Comparison of ENCODE assay signal across 9 cellular contexts in genomic region chr9:105296889-105297288, GRCh38. TPM values are rescaled to one million over a fixed set of nuclear protein-coding genes. Genes with fewer than 3 reads are reported as not detected.
DNase-seq lines count a peak whose midpoint lies in the region; ATAC-seq, FAIRE-seq and TF ChIP-seq lines count a peak whose summit lies in the region.
"Had no signal": no experiment of that assay in that cellular context is flagged by ENCODE, and none has a peak within 500 bp of the region (broad histone marks: within the 10 kb centered on the region; RNA-seq: fewer than 3 reads in every experiment).

No MANE protein-coding gene starts in this region.

- 0 out of 2 replicates have a peak overlapping the region, but pooled peaks have one; percentile 10 for H3K4me2 ChIP-seq in K562 (ENCODE audit: insufficient read depth, low read length)

- H3K4me3 Mint-ChIP-seq in T-cell = no peak overlapping the region

- peak overlapping the region; percentile 10; the same call in 1 of the 2 replicates for H2AFZ ChIP-seq in K562 (ENCODE audit: low read depth, low read length)

- H3K9me3 Mint-ChIP-seq in T-cell = no peaks in the 10 kb centered on the region

- H3K9ac ChIP-seq in K562 (ENCODE audit: insufficient read depth in 1 of 2, low read depth in 2 of 2, low read length in 2 of 2) = no peak overlapping the region

- H3K9me3 ChIP-seq in K562 (replicated peaks; ENCODE audit: control insufficient read depth, insufficient read depth, low read depth, low read length) (no peaks in the 10 kb centered on the region), right cardiac atrium (ENCODE audit: control insufficient read depth, low read length) (no peaks in the 10 kb centered on the region), stomach (no peaks in the 10 kb centered on the region)

- FAIRE-seq in K562 (lab: Jason Lieb, UNC) = peak; percentile 52

- H3K4me3 ChIP-seq in K562 = no peak overlapping the region
- H3K4me3 ChIP-seq in right cardiac atrium (ENCODE audit: low read length) = no peak overlapping the region
- H3K4me3 ChIP-seq in stomach = no peak overlapping the region

- no peaks in the 10 kb centered on the region for H3K79me2 ChIP-seq in K562 (ENCODE audit: control insufficient read depth, insufficient read depth, low read length)

- 32% methylated on average over 2 of the region's 2 CpGs for WGBS in K562 (ENCODE audit: insufficient coverage, low coverage, missing lambda C conversion rate)
- WGBS in right cardiac atrium = 33% methylated on average over 2 of the region's 2 CpGs
- WGBS in stomach, 5 donors = 34 to 66% (median 54%) methylated on average over 2 of the region's 2 CpGs

- CTCF ChIA-PET in K562 (lab: Yijun Ruan, JAX; ENCODE audit: low intra/inter-chr PET ratio) (no interaction called here), T-cell (lab: Charles Lee) (interaction anchor here in 1 of 2 donors (0.6 kb wide), 1 partner anchor 18 kb away, joined by 6 read pairs; no protein-coding TSS in a partner anchor)

- H3K4me1 ChIP-seq in K562 (replicated peaks in 1 of 2; ENCODE audit: control insufficient read depth in 2 of 2, insufficient read depth in 2 of 2, low read length in 2 of 2) (peaks cover 0 to 9% of the 10 kb centered on the region in 2 experiments; a peak in 3 of 5 replicates), right cardiac atrium (ENCODE audit: control insufficient read depth, insufficient read depth, low read length) (peaks cover 3% of the 10 kb centered on the region), stomach (peaks cover 0 to 69% (median 17%) of the 10 kb centered on the region in 4 donors)

- peaks cover 11 to 18% (median 15%) of the 10 kb centered on the region in 3 donors for H3K4me1 Mint-ChIP-seq in T-cell

- no peak for TF ChIP-seq RAD21 in K562 (CRISPR knock-in tag; conservative IDR thresholded peaks at IDR 0.05 in 1 of 2, IDR thresholded peaks at IDR 0.05 in 1 of 2)

- H3K27me3 Mint-ChIP-seq in T-cell = no peaks in the 10 kb centered on the region

- TF ChIP-seq CTCF in K562 (IDR thresholded peaks at IDR 0.05 in 2 of 3, conservative IDR thresholded peaks at IDR 0.05 in 1 of 3; ENCODE audit: insufficient read depth in 2 of 3, low read depth in 1 of 3, low read length in 3 of 3) = no peak
- no peak for TF ChIP-seq CTCF in stomach (IDR thresholded peaks at IDR 0.05)

- H3K9me1 ChIP-seq in K562 (ENCODE audit: control insufficient read depth, insufficient read depth, low read length) = no peaks in the 10 kb centered on the region

- peaks cover 22% of the 10 kb centered on the region for H3K36me3 Mint-ChIP-seq in T-cell

- no peak overlapping the region for H3K27ac ChIP-seq in K562 (ENCODE audit: extremely low read depth, low read depth, low read length)
- no peak overlapping the region for H3K27ac ChIP-seq in right cardiac atrium (ENCODE audit: low read length)
- H3K27ac ChIP-seq in stomach = peak overlapping the region in 4 of 5 donors; percentile 27 to 64 (median 40)

- intact Hi-C loops in K562 (cut with micrococcal nuclease) (no loop called here), right cardiac atrium (cut with DNase I) (no loop called here), stomach (cut with DNase I; ENCODE audit: low total_unique reads) (no loop called here)

- POLR2A ChIA-PET in K562 (lab: Yijun Ruan, JAX) (no interaction called here), T-cell (lab: Charles Lee) (no interaction called here)

- TF ChIP-seq EP300 in K562 (IDR thresholded peaks at IDR 0.05; ENCODE audit: low read length) (no peak), stomach (IDR thresholded peaks at IDR 0.05) (no peak)

- in situ Hi-C loops in K562 (cut with MboI) = no loop called here

- H3K27ac Mint-ChIP-seq in T-cell = no peak overlapping the region

- DNase-seq in HT-29 (ENCODE audit: low spot score) (peak; percentile 49), K562 (ENCODE audit: extremely low read depth in 1 of 4, low spot score in 3 of 4) (peak in 2 of 4 experiments; percentile 9 to 35), right cardiac atrium (no peak), stomach (no peak), NCI-H524 treated with DMSO at 0.1 percent for 48 hours (lab: John Stamatoyannopoulos, UW) (no peak), NCI-H2107 (lab: John Stamatoyannopoulos, UW) (no peak), T-cell (no peak)
- DNase-seq: NCI-H526 treated with DMSO at 0.1 percent for 48 hours had no signal

- H4K20me1 ChIP-seq in K562 (replicated peaks; ENCODE audit: control insufficient read depth, insufficient read depth, low read length) = no peaks in the 10 kb centered on the region

- H3K27me3 ChIP-seq in K562 (ENCODE audit: control insufficient read depth in 2 of 2, insufficient read depth in 2 of 2, low read length in 2 of 2) (no peaks in the 10 kb centered on the region), right cardiac atrium (ENCODE audit: control insufficient read depth, insufficient read depth) (no peaks in the 10 kb centered on the region), stomach (no peaks in the 10 kb centered on the region)

- TF ChIP-seq POLR2A in K562 (conservative IDR thresholded peaks at IDR 0.05) (no peak), stomach (IDR thresholded peaks at IDR 0.05) (no peak)

- H3K36me3 ChIP-seq in K562 (ENCODE audit: control insufficient read depth, insufficient read depth, low read length) (no peaks in the 10 kb centered on the region), stomach (peaks cover 5 to 18% (median 16%) of the 10 kb centered on the region in 4 donors)

- no TSS peak for BruUV-seq in K562 (replicated peaks; lab: Mats Ljungman, UMichigan)

- peak; percentile 64; the same call in 2 of the 3 replicates for ATAC-seq in K562
- peak; percentile 79 to 80 for ATAC-seq in right cardiac atrium
- ATAC-seq in HG02642 (IDR thresholded peaks at IDR 0.05; ENCODE audit: poor library complexity, unreplicated experiment) = no peak
- ATAC-seq in T-cell (replicated peaks in 1 of 4) = no peak

TF ChIP-seq in K562, 482 proteins besides CTCF, POLR2A, EP300 and RAD21 (continues in another document):
- no peak for TF ChIP-seq ZNF347 (CRISPR knock-in tag; IDR thresholded peaks at IDR 0.05; ENCODE audit: low read depth)
- peak; percentile 96 for TF ChIP-seq MAFG (tag; conservative IDR thresholded peaks at IDR 0.05)
- no peak for TF ChIP-seq FIP1L1 (IDR thresholded peaks at IDR 0.05; ENCODE audit: low read depth, low read length, poor library complexity, severe bottlenecking)
- no peak for TF ChIP-seq ZNF436 (CRISPR knock-in tag; IDR thresholded peaks at IDR 0.05)
- TF ChIP-seq RBFOX2 (IDR thresholded peaks at IDR 0.05; ENCODE audit: low read depth, low read length) = no peak
- TF ChIP-seq RNF2 (IDR thresholded peaks at IDR 0.05) = no peak; the same call in 1 of the 2 replicates
- TF ChIP-seq IRF2 (CRISPR knock-in tag; IDR thresholded peaks at IDR 0.05) = no peak
- TF ChIP-seq HDAC8 (tag; IDR thresholded peaks at IDR 0.05) = no peak
- TF ChIP-seq E2F3 (CRISPR knock-in tag; IDR thresholded peaks at IDR 0.05) = no peak
- TF ChIP-seq ETV6 (IDR thresholded peaks at IDR 0.05; ENCODE audit: borderline replicate concordance in 1 of 2, low read depth in 2 of 2, low read length in 1 of 2) = no peak
- TF ChIP-seq ETV6 (CRISPR knock-in tag; IDR thresholded peaks at IDR 0.05; ENCODE audit: borderline replicate concordance) = no peak
- TF ChIP-seq NFE2 (IDR thresholded peaks at IDR 0.05; ENCODE audit: low read depth) = peak; percentile 91
- no peak for TF ChIP-seq FOXK1 (CRISPR knock-in tag; IDR thresholded peaks at IDR 0.05; ENCODE audit: borderline replicate concordance)

RNA-seq across cellular contexts. Expression of gene SLC44A1, which starts 52.4 kb away (rescaled TPM):
- total RNA-seq in HT-29 (2014; rRNA removed; shearing (Covaris generic)) = 37.3 and 43.7 TPM in 2 replicates
- 0.58 and 0.62 TPM in 2 replicates for total RNA-seq in K562 (2011; cell fraction: chromatin; rRNA removed; ENCODE audit: low replicate concordance)
- total RNA-seq in K562 (2011; cell fraction: nucleolus; rRNA removed) = 0.17 and 0.79 TPM in 2 replicates
- 0.51 and 1.1 TPM in 2 replicates for total RNA-seq in K562 (2011; cell fraction: nucleoplasm; rRNA removed)
- total RNA-seq in K562 (2014; rRNA removed) = 0.59 and 0.86 TPM in 2 replicates
- 0.40 and 0.51 TPM in 2 replicates for total RNA-seq in K562 (2014; rRNA removed; fragmentation: Illumina TruSeq; extraction: Trizol)
- 0.29 and 0.34 TPM in 2 replicates for total RNA-seq in K562 (2015; rRNA removed; fragmentation: Illumina TruSeq; extraction: Trizol)
- 0.44 and 0.83 TPM in 2 replicates for total RNA-seq in K562 (2021)
- polyA plus RNA-seq in K562 (2011; rRNA removed) = 0.11 and 0.35 TPM in 2 replicates
- polyA plus RNA-seq in K562 (2011; cell fraction: cytosol; rRNA removed) = 0.19 and 0.27 TPM in 2 replicates
- polyA plus RNA-seq in K562 (2011; cell fraction: nucleus; rRNA removed) = 0.11 and 0.18 TPM in 2 replicates
- 0.40 and 0.64 TPM in 2 replicates for polyA plus RNA-seq in K562 (2012)
- polyA plus RNA-seq in K562 (2014; fragmentation: Illumina TruSeq; extraction: Trizol) = 0.22 and 0.30 TPM in 2 replicates
- under 1 TPM; 0.11 to 0.17 TPM for polyA plus RNA-seq in K562 (2014; fragmentation: Nextera tagmentation; extraction: Ambion mirVana)
- 0.24 and 0.25 TPM in 2 replicates for polyA plus RNA-seq in K562 (2014; rRNA removed)
- 0.36 and 1.3 TPM in 2 replicates for polyA minus RNA-seq in K562 (2011; rRNA and poly(A)+ RNA removed)
- polyA minus RNA-seq in K562 (2011; cell fraction: cytosol; rRNA and poly(A)+ RNA removed) = 0.10 and 1.2 TPM in 2 replicates
- 0.13 TPM in 1 of 2 replicates, not detected in the other for polyA minus RNA-seq in K562 (2011; cell fraction: nucleus; rRNA and poly(A)+ RNA removed)
- 10 to 100 TPM; 12.1 to 18.3 (median 16.3) TPM for total RNA-seq in right cardiac atrium
- polyA plus RNA-seq in right cardiac atrium = 5.8 TPM
- 10 to 100 TPM; 10.5 to 82.8 (median 22.8) TPM for total RNA-seq in stomach
- polyA plus RNA-seq in stomach = 1 to 10 TPM; 5.7 to 8.4 (median 7.2) TPM
- 10 to 100 TPM in 1 of 5 donors, 1 to 10 TPM in 4; 7.3 to 10.2 (median 9.4) TPM for total RNA-seq in T-cell

Comparison
In these comparisons a context has a peak if more than half of its experiments do, and no peak if none do; other contexts are left out.
1. ATAC-seq: peak in K562 (single experiment) and right cardiac atrium (2 of 2); none in HG02642 (single experiment) and T-cell (0 of 4).
2. H3K27ac ChIP-seq: peak in stomach (4 of 5); none in K562 (single experiment) and right cardiac atrium (single experiment).